8 cellular contexts compared by ENCODE assay signal in genomic region chr9:33511184-33511517, GRCh38. TPM values are rescaled to one million over a fixed set of nuclear protein-coding genes. Genes with fewer than 3 reads are reported as not detected.
DNase-seq lines count a peak whose midpoint lies in the region; ATAC-seq, FAIRE-seq and TF ChIP-seq lines count a peak whose summit lies in the region.
"Not testable (repeated sequence)": the region's sequence is repeated elsewhere in the genome, so short reads cannot be mapped to it uniquely, and the experiment has no call there.

No MANE protein-coding gene starts in this region.

- H3K4me3 Mint-ChIP-seq in GM23338 (peak overlapping the region; percentile 91), naive B cell (peak overlapping the region; percentile 88 to 96 (median 92))
- peak overlapping the region; percentile 87 for H3K4me3 Mint-ChIP-seq in activated naive CD4-positive, alpha-beta T cell treated with anti-CD3 and anti-CD28 coated beads, Interleukin-2, amount 10 ng/mL, durations not matched to agents 7 days and 5 days

- FAIRE-seq in A204.1 (lab: Jason Lieb, UNC) = peak; percentile 74

- H3K36me3 Mint-ChIP-seq in GM23338 (ENCODE audit: low read depth); activated naive CD4-positive, alpha-beta T cell treated with anti-CD3 and anti-CD28 coated beads, Interleukin-2, amount 10 ng/mL, durations not matched to agents 7 days and 5 days; naive B cell: not testable (repeated sequence)

- not testable (repeated sequence) for H3K4me1 ChIP-seq in GM23338 (ENCODE audit: insufficient read depth); duodenal mucosa (ENCODE audit: control insufficient read depth in 1 of 2, insufficient read depth in 2 of 2, low read length in 2 of 2); hepatocyte (ENCODE audit: insufficient read depth)
- H3K4me1 ChIP-seq in spleen = peaks cover 0 to 15% (median 3%) of the 10 kb centered on the region in 6 donors

- H3K27me3 ChIP-seq in GM23338 (ENCODE audit: insufficient read depth); duodenal mucosa (ENCODE audit: control insufficient read depth in 1 of 2, insufficient read depth in 2 of 2, low read length in 2 of 2); hepatocyte; spleen (replicated peaks in 1 of 7): not testable (repeated sequence)

- peaks cover 18% of the 10 kb centered on the region for H3K4me1 Mint-ChIP-seq in GM23338
- H3K4me1 Mint-ChIP-seq in activated naive CD4-positive, alpha-beta T cell treated with anti-CD3 and anti-CD28 coated beads, Interleukin-2, amount 10 ng/mL, durations not matched to agents 7 days and 5 days = not testable (repeated sequence)
- peaks cover 0 to 11% (median 8%) of the 10 kb centered on the region in 3 donors for H3K4me1 Mint-ChIP-seq in naive B cell

- H3K27ac Mint-ChIP-seq in GM23338 (peak overlapping the region; percentile 86; the same call in 1 of the 2 replicates), naive B cell (peak overlapping the region in 2 of 6 donors; percentile 61 to 93)
- peak overlapping the region; percentile 83 for H3K27ac Mint-ChIP-seq in activated naive CD4-positive, alpha-beta T cell treated with anti-CD3 and anti-CD28 coated beads, Interleukin-2, amount 10 ng/mL, durations not matched to agents 7 days and 5 days

- not testable (repeated sequence) for H3K79me2 ChIP-seq in GM23338 (replicated peaks; ENCODE audit: insufficient read depth); hepatocyte

- not testable (repeated sequence) for H4K20me1 ChIP-seq in GM23338 (replicated peaks; ENCODE audit: insufficient read depth); hepatocyte (ENCODE audit: insufficient read depth, poor library complexity, severe bottlenecking)

- H3K9me2 ChIP-seq in GM23338 (ENCODE audit: insufficient read depth); hepatocyte (replicated peaks; ENCODE audit: insufficient read depth): not testable (repeated sequence)

- H3K27ac ChIP-seq in GM23338 (ENCODE audit: low read depth) = not testable (repeated sequence)
- peak overlapping the region; percentile 75 for H3K27ac ChIP-seq in RWPE1
- peak overlapping the region; percentile 73 for H3K27ac ChIP-seq in duodenal mucosa (ENCODE audit: low read depth, low read length)
- peak overlapping the region; percentile 94 for H3K27ac ChIP-seq in hepatocyte
- H3K27ac ChIP-seq in spleen = peak overlapping the region; percentile 74 to 87 (median 78)

- not testable (repeated sequence) for TF ChIP-seq POLR2A in spleen (IDR thresholded peaks at IDR 0.05)

- intact Hi-C loops in spleen (cut with DNase I; ENCODE audit: low total_unique reads) = not testable (repeated sequence)

- H2AFZ ChIP-seq in GM23338 (peak overlapping the region; percentile 96), hepatocyte (peak overlapping the region; percentile 91)

- H3F3A ChIP-seq in GM23338 (replicated peaks; ENCODE audit: low read depth) = not testable (repeated sequence)

- POLR2A ChIA-PET in RWPE1 (lab: Yijun Ruan, JAX; ENCODE audit: low non-redundant PET) = not testable (repeated sequence)

- H3K4me3 ChIP-seq in GM23338 (peak overlapping the region; percentile 68), duodenal mucosa (ENCODE audit: low read depth in 1 of 2, low read length in 2 of 2) (peak overlapping the region; percentile 70 to 84), hepatocyte (peak overlapping the region; percentile 78), spleen (peak overlapping the region; percentile 42 to 75 (median 49))

- not testable (repeated sequence) for H3K36me3 ChIP-seq in GM23338 (ENCODE audit: insufficient read depth); duodenal mucosa (ENCODE audit: control insufficient read depth in 1 of 2, insufficient read depth in 2 of 2, low read length in 2 of 2); hepatocyte (replicated peaks; ENCODE audit: insufficient read depth, low read depth); spleen

- H3K4me2 ChIP-seq in GM23338 (peak overlapping the region; percentile 81), hepatocyte (peak overlapping the region; percentile 68)

- not testable (repeated sequence) for H3K27me3 Mint-ChIP-seq in GM23338 (ENCODE audit: insufficient read depth, low read depth, poor library complexity)
- H3K27me3 Mint-ChIP-seq in activated naive CD4-positive, alpha-beta T cell treated with anti-CD3 and anti-CD28 coated beads, Interleukin-2, amount 10 ng/mL, durations not matched to agents 7 days and 5 days = peaks cover 24% of the 10 kb centered on the region
- H3K27me3 Mint-ChIP-seq in naive B cell = peaks cover 4 to 30% (median 16%) of the 10 kb centered on the region in 3 donors

- H3K9me3 ChIP-seq in duodenal mucosa (ENCODE audit: control insufficient read depth in 1 of 2, low read length in 2 of 2); hepatocyte (ENCODE audit: low read depth); spleen: not testable (repeated sequence)

- H3K9ac ChIP-seq in duodenal mucosa (ENCODE audit: low read depth in 1 of 2, low read length in 2 of 2) = peak overlapping the region; percentile 65 to 79

- not testable (repeated sequence) for H3K9me3 Mint-ChIP-seq in GM23338; activated naive CD4-positive, alpha-beta T cell treated with anti-CD3 and anti-CD28 coated beads, Interleukin-2, amount 10 ng/mL, durations not matched to agents 7 days and 5 days; naive B cell

- ATAC-seq in GM23338; naive B cell (ENCODE audit: low read depth in 2 of 2): not testable (repeated sequence)

- WGBS in hepatocyte (ENCODE audit: low lambda C conversion rate, missing lambda C conversion rate) = 2% methylated on average over 8 of the region's 8 CpGs
- WGBS in spleen, 5 donors = 0 to 5% (median 1%) methylated on average over 8 of the region's 8 CpGs

- CTCF ChIA-PET in RWPE1 (lab: Yijun Ruan, JAX) = not testable (repeated sequence)
- CTCF ChIA-PET in activated naive CD4-positive, alpha-beta T cell treated with anti-CD3 and anti-CD28 coated beads, Interleukin-2, amount 10 ng/mL, durations not matched to agents 7 days and 5 days (lab: Charles Lee) = interaction anchor here (0.8 to 1.3 kb wide), 6 partner anchors 9 to 178 kb away, joined by 3 to 4 read pairs (median 3); partner anchors contain the start of gene ANKRD18B

- not testable (repeated sequence) for DNase-seq in GM23338 (ENCODE audit: low spot score); RWPE1 (ENCODE audit: low spot score); activated naive CD4-positive, alpha-beta T cell treated with anti-CD3 and anti-CD28 coated beads, Interleukin-2, amount 10 ng/mL, durations not matched to agents 7 days and 5 days; hepatocyte (ENCODE audit: low spot score); naive B cell; spleen

- not testable (repeated sequence) for TF ChIP-seq CTCF in GM23338 (conservative IDR thresholded peaks at IDR 0.05; ENCODE audit: low read depth in 2 of 2); RWPE1 (conservative IDR thresholded peaks at IDR 0.05; ENCODE audit: low read depth); hepatocyte (IDR thresholded peaks at IDR 0.05; ENCODE audit: poor library complexity); spleen (IDR thresholded peaks at IDR 0.05 in 8 of 11, conservative IDR thresholded peaks at IDR 0.05 in 3 of 11)

TF ChIP-seq in GM23338, 12 proteins besides CTCF, POLR2A, EP300 and RAD21:
- peak; percentile 81; the same call in 1 of the 2 replicates for TF ChIP-seq CREB1 (CRISPR knock-in tag; IDR thresholded peaks at IDR 0.05; ENCODE audit: low read depth)

RNA-seq across cellular contexts. Expression of gene ANKRD18B, which starts 12.9 kb away (rescaled TPM):
- 4.1 and 6.4 TPM in 2 replicates for total RNA-seq in GM23338 (2014; rRNA removed; shearing (Covaris generic))
- polyA plus RNA-seq in GM23338 (2016; fragmentation: Nextera tagmentation; extraction: Ambion mirVana) = 9.2 and 12.4 TPM in 2 replicates
- 0.13 and 0.68 TPM in 2 replicates for total RNA-seq in hepatocyte
- 0.62 and 0.65 TPM in 2 replicates for polyA plus RNA-seq in hepatocyte
- not detected for polyA plus RNA-seq in naive B cell (ENCODE audit: low read depth in 6 of 6)
- total RNA-seq in spleen = 1 to 10 TPM in 1 of 7 donors, not detected in 6; 1.7 TPM
- under 1 TPM in 1 of 3 donors, not detected in 2; 0.02 TPM for polyA plus RNA-seq in spleen

RNA-seq across cellular contexts. Expression of gene NOL6, which starts 37.4 kb away (rescaled TPM):
- 54.1 and 58.4 TPM in 2 replicates for total RNA-seq in GM23338 (2014; rRNA removed; shearing (Covaris generic))
- 25.0 and 28.7 TPM in 2 replicates for polyA plus RNA-seq in GM23338 (2016; fragmentation: Nextera tagmentation; extraction: Ambion mirVana)
- total RNA-seq in hepatocyte = 19.3 and 21.9 TPM in 2 replicates
- 20.6 and 24.1 TPM in 2 replicates for polyA plus RNA-seq in hepatocyte
- polyA plus RNA-seq in naive B cell (ENCODE audit: low read depth in 6 of 6) = 10 to 100 TPM in 5 of 6 donors, 1 to 10 TPM in 1; 5.7 to 23.9 (median 11.4) TPM
- total RNA-seq in spleen = 10 to 100 TPM; 20.7 to 48.1 (median 28.4) TPM
- polyA plus RNA-seq in spleen = 10 to 100 TPM; 20.0 to 28.4 (median 24.6) TPM
